Comparison of ENCODE assay signal across 1 cellular context in the genomic region with DNA sequence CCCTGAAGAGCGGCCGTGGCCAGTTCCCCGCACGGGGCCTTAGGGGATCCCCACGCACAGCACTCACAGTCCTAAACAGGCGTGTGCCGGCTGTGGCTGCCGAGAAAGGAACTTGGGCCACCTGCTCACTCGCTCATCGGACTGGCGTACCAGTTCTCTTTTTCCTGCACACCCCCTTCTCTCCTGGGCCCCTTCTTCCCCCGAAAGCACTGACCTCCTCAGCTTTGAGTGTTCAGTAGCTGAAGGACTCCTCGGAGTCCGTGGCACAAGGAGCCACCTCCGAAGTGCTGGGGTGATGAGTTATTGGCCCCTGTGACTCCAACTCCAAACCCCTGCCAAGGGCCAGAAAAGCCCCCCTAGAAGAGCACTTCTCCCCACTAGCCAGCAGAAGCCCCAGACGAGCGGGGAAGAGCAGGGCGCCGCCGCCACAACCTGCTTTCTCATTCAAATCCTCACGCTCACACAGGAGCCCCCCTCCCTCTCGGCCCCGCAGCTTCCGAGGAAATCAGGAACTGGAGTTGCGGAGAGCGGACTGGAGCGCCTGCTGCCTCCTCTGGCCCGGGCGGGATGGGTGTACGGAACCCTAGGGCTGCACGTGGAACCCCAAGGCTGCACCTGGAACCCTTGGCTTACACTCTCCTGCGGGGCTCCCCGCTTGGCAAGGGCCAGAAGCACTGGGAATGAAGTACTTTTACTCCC.
TF ChIP-seq lines count a peak whose summit lies in the region.

Gene PLCH1, minus strand, starts transcription at position 446 of the 699 bp plus-strand sequence. CDS start 40,847 bp downstream, outside the sequence.

TF ChIP-seq in liver, 16 proteins besides CTCF, POLR2A, EP300 and RAD21 (continued from another document):
- TF ChIP-seq, protein P1, sequence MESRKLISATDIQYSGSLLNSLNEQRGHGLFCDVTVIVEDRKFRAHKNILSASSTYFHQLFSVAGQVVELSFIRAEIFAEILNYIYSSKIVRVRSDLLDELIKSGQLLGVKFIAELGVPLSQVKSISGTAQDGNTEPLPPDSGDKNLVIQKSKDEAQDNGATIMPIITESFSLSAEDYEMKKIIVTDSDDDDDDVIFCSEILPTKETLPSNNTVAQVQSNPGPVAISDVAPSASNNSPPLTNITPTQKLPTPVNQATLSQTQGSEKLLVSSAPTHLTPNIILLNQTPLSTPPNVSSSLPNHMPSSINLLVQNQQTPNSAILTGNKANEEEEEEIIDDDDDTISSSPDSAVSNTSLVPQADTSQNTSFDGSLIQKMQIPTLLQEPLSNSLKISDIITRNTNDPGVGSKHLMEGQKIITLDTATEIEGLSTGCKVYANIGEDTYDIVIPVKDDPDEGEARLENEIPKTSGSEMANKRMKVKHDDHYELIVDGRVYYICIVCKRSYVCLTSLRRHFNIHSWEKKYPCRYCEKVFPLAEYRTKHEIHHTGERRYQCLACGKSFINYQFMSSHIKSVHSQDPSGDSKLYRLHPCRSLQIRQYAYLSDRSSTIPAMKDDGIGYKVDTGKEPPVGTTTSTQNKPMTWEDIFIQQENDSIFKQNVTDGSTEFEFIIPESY (IDR thresholded peaks at IDR 0.05) = no peak
- TF ChIP-seq GABPA (IDR thresholded peaks at IDR 0.05 in 1 of 2, conservative IDR thresholded peaks at IDR 0.05 in 1 of 2) = no peak
- TF ChIP-seq RXRA (IDR thresholded peaks at IDR 0.05) = no peak
- TF ChIP-seq JUND (IDR thresholded peaks at IDR 0.05) = no peak
- TF ChIP-seq FOXA2 (IDR thresholded peaks at IDR 0.05) = no peak
- TF ChIP-seq EGR1 (IDR thresholded peaks at IDR 0.05; ENCODE audit: low read depth in 2 of 2) = no peak
- TF ChIP-seq NR2F2 (IDR thresholded peaks at IDR 0.05) = no peak
- TF ChIP-seq SP1 (IDR thresholded peaks at IDR 0.05) = no peak
- no peak for TF ChIP-seq YY1 (IDR thresholded peaks at IDR 0.05)
